In genomic region chr4:42646013-42646784, GRCh38 we compare ENCODE assay signal across 2 cellular contexts.
TF ChIP-seq lines count a peak whose summit lies in the region.

No MANE protein-coding gene starts in this region.

TF ChIP-seq in SK-N-SH, 30 proteins besides CTCF, POLR2A, EP300 and RAD21:
- TF ChIP-seq, protein P1, sequence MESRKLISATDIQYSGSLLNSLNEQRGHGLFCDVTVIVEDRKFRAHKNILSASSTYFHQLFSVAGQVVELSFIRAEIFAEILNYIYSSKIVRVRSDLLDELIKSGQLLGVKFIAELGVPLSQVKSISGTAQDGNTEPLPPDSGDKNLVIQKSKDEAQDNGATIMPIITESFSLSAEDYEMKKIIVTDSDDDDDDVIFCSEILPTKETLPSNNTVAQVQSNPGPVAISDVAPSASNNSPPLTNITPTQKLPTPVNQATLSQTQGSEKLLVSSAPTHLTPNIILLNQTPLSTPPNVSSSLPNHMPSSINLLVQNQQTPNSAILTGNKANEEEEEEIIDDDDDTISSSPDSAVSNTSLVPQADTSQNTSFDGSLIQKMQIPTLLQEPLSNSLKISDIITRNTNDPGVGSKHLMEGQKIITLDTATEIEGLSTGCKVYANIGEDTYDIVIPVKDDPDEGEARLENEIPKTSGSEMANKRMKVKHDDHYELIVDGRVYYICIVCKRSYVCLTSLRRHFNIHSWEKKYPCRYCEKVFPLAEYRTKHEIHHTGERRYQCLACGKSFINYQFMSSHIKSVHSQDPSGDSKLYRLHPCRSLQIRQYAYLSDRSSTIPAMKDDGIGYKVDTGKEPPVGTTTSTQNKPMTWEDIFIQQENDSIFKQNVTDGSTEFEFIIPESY (IDR thresholded peaks at IDR 0.05; ENCODE audit: borderline replicate concordance, low read depth): no peak
- 0 out of 2 replicates have a peak, but pooled peaks have one; percentile 33 for TF ChIP-seq GATA2 (CRISPR knock-in tag; IDR thresholded peaks at IDR 0.05)
TF ChIP-seq in SK-N-SH: peak in this region for 1.

TF ChIP-seq in SK-N-SH treated with all-trans-retinoic acid at 6 μM for 48 hours, 23 proteins besides CTCF, POLR2A, EP300 and RAD21 (continued from another document):
- TF ChIP-seq CREB5 (CRISPR knock-in tag; IDR thresholded peaks at IDR 0.05; ENCODE audit: low read depth): no peak
- no peak for TF ChIP-seq ISL1 (CRISPR knock-in tag; IDR thresholded peaks at IDR 0.05)
- TF ChIP-seq GLIS3 (CRISPR knock-in tag; IDR thresholded peaks at IDR 0.05): no peak
- no peak for TF ChIP-seq ZFP3 (CRISPR knock-in tag; IDR thresholded peaks at IDR 0.05)
- no peak for TF ChIP-seq PPARA (CRISPR knock-in tag; IDR thresholded peaks at IDR 0.05; ENCODE audit: borderline replicate concordance)
- no peak for TF ChIP-seq ZC3H10 (CRISPR knock-in tag; IDR thresholded peaks at IDR 0.05)
- TF ChIP-seq, protein P2, sequence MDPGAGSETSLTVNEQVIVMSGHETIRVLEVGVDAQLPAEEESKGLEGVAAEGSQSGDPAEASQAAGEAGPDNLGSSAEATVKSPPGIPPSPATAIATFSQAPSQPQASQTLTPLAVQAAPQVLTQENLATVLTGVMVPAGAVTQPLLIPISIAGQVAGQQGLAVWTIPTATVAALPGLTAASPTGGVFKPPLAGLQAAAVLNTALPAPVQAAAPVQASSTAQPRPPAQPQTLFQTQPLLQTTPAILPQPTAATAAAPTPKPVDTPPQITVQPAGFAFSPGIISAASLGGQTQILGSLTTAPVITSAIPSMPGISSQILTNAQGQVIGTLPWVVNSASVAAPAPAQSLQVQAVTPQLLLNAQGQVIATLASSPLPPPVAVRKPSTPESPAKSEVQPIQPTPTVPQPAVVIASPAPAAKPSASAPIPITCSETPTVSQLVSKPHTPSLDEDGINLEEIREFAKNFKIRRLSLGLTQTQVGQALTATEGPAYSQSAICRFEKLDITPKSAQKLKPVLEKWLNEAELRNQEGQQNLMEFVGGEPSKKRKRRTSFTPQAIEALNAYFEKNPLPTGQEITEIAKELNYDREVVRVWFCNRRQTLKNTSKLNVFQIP (CRISPR knock-in tag; IDR thresholded peaks at IDR 0.05; ENCODE audit: borderline replicate concordance, low read depth): no peak
- TF ChIP-seq PATZ1 (CRISPR knock-in tag; IDR thresholded peaks at IDR 0.05; ENCODE audit: borderline replicate concordance): no peak
- TF ChIP-seq TOX (CRISPR knock-in tag; IDR thresholded peaks at IDR 0.05; ENCODE audit: borderline replicate concordance): no peak
- TF ChIP-seq RARB (CRISPR knock-in tag; IDR thresholded peaks at IDR 0.05): no peak
- TF ChIP-seq TCF4 (CRISPR knock-in tag; IDR thresholded peaks at IDR 0.05; ENCODE audit: borderline replicate concordance): no peak
- TF ChIP-seq BACH2 (CRISPR knock-in tag; IDR thresholded peaks at IDR 0.05; ENCODE audit: borderline replicate concordance): no peak
